2 cellular contexts compared by ENCODE assay signal in the genomic region with DNA sequence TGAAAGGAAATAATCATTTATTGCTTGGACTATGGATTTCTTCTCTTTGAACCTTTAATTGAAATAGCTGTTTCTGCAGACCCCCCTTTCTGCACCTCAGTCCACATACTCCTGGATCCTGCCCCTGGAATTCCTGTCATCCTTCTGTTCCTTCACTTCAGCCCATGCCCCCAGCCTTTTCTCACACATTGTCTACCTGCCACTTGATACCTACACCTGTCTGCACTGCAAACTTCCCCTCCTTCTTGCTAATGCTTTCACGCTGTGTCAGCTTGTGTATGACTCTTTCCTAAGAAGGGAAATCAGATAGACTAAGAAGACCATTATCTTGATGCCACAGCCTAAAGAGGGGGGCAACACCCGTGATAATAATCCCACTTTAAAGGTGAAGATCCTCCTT.
TF ChIP-seq lines count a peak whose summit lies in the region.

No MANE protein-coding gene starts in this region.

TF ChIP-seq in H1, 55 proteins besides CTCF, POLR2A, EP300 and RAD21 (continued from another document):
- no peak for TF ChIP-seq ZNF274 (IDR thresholded peaks at IDR 0.05; ENCODE audit: borderline replicate concordance, extremely low read depth, low read length)
- no peak for TF ChIP-seq TCF12 (IDR thresholded peaks at IDR 0.05; ENCODE audit: low read depth, low read length)
- TF ChIP-seq TBP (IDR thresholded peaks at IDR 0.05; ENCODE audit: low read depth, low read length), result no peak
- TF ChIP-seq HDAC6 (IDR thresholded peaks at IDR 0.05; ENCODE audit: low read depth, low read length), result no peak
- no peak for TF ChIP-seq MAFK (IDR thresholded peaks at IDR 0.05; ENCODE audit: low read depth, low read length)
- no peak for TF ChIP-seq EZH2 (IDR thresholded peaks at IDR 0.05; ENCODE audit: low read depth, low read length, severe bottlenecking)
- TF ChIP-seq, protein P1, sequence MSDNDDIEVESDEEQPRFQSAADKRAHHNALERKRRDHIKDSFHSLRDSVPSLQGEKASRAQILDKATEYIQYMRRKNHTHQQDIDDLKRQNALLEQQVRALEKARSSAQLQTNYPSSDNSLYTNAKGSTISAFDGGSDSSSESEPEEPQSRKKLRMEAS (IDR thresholded peaks at IDR 0.05), result no peak
- TF ChIP-seq, protein P2, sequence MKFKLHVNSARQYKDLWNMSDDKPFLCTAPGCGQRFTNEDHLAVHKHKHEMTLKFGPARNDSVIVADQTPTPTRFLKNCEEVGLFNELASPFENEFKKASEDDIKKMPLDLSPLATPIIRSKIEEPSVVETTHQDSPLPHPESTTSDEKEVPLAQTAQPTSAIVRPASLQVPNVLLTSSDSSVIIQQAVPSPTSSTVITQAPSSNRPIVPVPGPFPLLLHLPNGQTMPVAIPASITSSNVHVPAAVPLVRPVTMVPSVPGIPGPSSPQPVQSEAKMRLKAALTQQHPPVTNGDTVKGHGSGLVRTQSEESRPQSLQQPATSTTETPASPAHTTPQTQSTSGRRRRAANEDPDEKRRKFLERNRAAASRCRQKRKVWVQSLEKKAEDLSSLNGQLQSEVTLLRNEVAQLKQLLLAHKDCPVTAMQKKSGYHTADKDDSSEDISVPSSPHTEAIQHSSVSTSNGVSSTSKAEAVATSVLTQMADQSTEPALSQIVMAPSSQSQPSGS (IDR thresholded peaks at IDR 0.05; ENCODE audit: low read length), result no peak
- no peak for TF ChIP-seq BRCA1 (IDR thresholded peaks at IDR 0.05; ENCODE audit: low read depth, low read length)
- TF ChIP-seq TAF7 (optimal IDR thresholded peaks at IDR 0.05; ENCODE audit: borderline replicate concordance, low read depth, low read length), result no peak
- TF ChIP-seq HDAC2 (IDR thresholded peaks at IDR 0.05; ENCODE audit: borderline replicate concordance in 1 of 2, low read depth in 2 of 2, low read length in 2 of 2), result no peak

TF ChIP-seq in neural cell, 6 proteins besides CTCF, POLR2A, EP300 and RAD21 (continued from another document):
- TF ChIP-seq, protein P3, sequence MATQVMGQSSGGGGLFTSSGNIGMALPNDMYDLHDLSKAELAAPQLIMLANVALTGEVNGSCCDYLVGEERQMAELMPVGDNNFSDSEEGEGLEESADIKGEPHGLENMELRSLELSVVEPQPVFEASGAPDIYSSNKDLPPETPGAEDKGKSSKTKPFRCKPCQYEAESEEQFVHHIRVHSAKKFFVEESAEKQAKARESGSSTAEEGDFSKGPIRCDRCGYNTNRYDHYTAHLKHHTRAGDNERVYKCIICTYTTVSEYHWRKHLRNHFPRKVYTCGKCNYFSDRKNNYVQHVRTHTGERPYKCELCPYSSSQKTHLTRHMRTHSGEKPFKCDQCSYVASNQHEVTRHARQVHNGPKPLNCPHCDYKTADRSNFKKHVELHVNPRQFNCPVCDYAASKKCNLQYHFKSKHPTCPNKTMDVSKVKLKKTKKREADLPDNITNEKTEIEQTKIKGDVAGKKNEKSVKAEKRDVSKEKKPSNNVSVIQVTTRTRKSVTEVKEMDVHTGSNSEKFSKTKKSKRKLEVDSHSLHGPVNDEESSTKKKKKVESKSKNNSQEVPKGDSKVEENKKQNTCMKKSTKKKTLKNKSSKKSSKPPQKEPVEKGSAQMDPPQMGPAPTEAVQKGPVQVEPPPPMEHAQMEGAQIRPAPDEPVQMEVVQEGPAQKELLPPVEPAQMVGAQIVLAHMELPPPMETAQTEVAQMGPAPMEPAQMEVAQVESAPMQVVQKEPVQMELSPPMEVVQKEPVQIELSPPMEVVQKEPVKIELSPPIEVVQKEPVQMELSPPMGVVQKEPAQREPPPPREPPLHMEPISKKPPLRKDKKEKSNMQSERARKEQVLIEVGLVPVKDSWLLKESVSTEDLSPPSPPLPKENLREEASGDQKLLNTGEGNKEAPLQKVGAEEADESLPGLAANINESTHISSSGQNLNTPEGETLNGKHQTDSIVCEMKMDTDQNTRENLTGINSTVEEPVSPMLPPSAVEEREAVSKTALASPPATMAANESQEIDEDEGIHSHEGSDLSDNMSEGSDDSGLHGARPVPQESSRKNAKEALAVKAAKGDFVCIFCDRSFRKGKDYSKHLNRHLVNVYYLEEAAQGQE (IDR thresholded peaks at IDR 0.05; ENCODE audit: borderline replicate concordance), result no peak
TF ChIP-seq in neural cell: peak in this region for 1.
